8 cellular contexts compared by ENCODE assay signal in genomic region chr15:80779658-80780415, GRCh38. TPM values are rescaled to one million over a fixed set of nuclear protein-coding genes. Genes with fewer than 3 reads are reported as not detected.
DNase-seq lines count a peak whose midpoint lies in the region; ATAC-seq, FAIRE-seq and TF ChIP-seq lines count a peak whose summit lies in the region.

No MANE protein-coding gene starts in this region.

- H3K27me3 ChIP-seq in bronchial epithelial cell (ENCODE audit: control insufficient read depth, insufficient read depth, low read length) (no peaks in the 10 kb centered on the region), tibial artery (peaks cover 0 to 47% of the 10 kb centered on the region in 2 donors)

- H3K4me3 ChIP-seq in bronchial epithelial cell (ENCODE audit: low read depth, low read length): peak overlapping the region; percentile 44
- peak overlapping the region; percentile 48 to 67 for H3K4me3 ChIP-seq in tibial artery

- H3K9me3 ChIP-seq in tibial artery: no peaks in the 10 kb centered on the region

- H3K36me3 ChIP-seq in bronchial epithelial cell (ENCODE audit: control insufficient read depth, insufficient read depth, low read length): no peaks in the 10 kb centered on the region
- H3K36me3 ChIP-seq in tibial artery: no peaks in the 10 kb centered on the region

- TF ChIP-seq CTCF in bronchial epithelial cell (IDR thresholded peaks at IDR 0.05; ENCODE audit: insufficient read depth, low read length, severe bottlenecking) (no peak), tibial artery (IDR thresholded peaks at IDR 0.05) (no peak)

- H3K4me1 ChIP-seq in tibial artery: peaks cover 0 to 34% (median 23%) of the 10 kb centered on the region in 4 donors

- peak; percentile 32 for ATAC-seq in left colon
- no peak for ATAC-seq in HG03025 (IDR thresholded peaks at IDR 0.05; ENCODE audit: low FRiP score, unreplicated experiment)

- no peak for FAIRE-seq in bronchial epithelial cell (lab: Jason Lieb, UNC)

- DNase-seq in DMS153 treated with DMSO at 0.1 percent for 48 hours (lab: John Stamatoyannopoulos, UW; ENCODE audit: unreplicated experiment) (peak; percentile 17), NCI-H1417 (lab: John Stamatoyannopoulos, UW) (peak; percentile 2 to 84 (median 81)), bronchial epithelial cell (ENCODE audit: low read depth) (peak; percentile 58), left colon (peak; percentile 29 to 41), tibial artery (no peak), NCI-H2029 treated with DMSO at 0.1 percent for 48 hours (lab: John Stamatoyannopoulos, UW) (no peak)
- DNase-seq in activated CD4-positive, alpha-beta T cell treated with anti-CD3 and anti-CD28 coated beads, Interleukin-2, amount 50 U/mL, for 1 hour: no peak

- intact Hi-C loops in left colon (cut with DNase I, micrococcal nuclease) (loop anchor here (5.0 to 10.0 kb wide), 4 partner anchors 185 to 325 kb away; no protein-coding TSS in a partner anchor), tibial artery (cut with DNase I; ENCODE audit: low total_unique reads) (loop anchor here (5.0 kb wide), 3 partner anchors 83 to 213 kb away; partner anchors contain the start of gene ABHD17C)

- H3K27ac ChIP-seq in tibial artery: no peak overlapping the region

RNA-seq across cellular contexts. Expression of gene CEMIP, which starts 0.7 kb away (rescaled TPM):
- 2.9 and 5.3 TPM in 2 replicates for total RNA-seq in bronchial epithelial cell
- 1 to 10 TPM; 1.1 to 1.7 TPM for total RNA-seq in left colon

Comparison
In these comparisons a context has a peak if more than half of its experiments do, and no peak if none do; other contexts are left out.
1. DNase-seq: peak in DMS153 treated with DMSO at 0.1 percent for 48 hours (single experiment), NCI-H1417 (3 of 3), bronchial epithelial cell (single experiment) and left colon (2 of 2); none in tibial artery (0 of 2), NCI-H2029 treated with DMSO at 0.1 percent for 48 hours (single experiment) and activated CD4-positive, alpha-beta T cell treated with anti-CD3 and anti-CD28 coated beads, Interleukin-2, amount 50 U/mL, for 1 hour (single experiment).